Comparison of ENCODE assay signal across 16 cellular contexts in the genomic region with DNA sequence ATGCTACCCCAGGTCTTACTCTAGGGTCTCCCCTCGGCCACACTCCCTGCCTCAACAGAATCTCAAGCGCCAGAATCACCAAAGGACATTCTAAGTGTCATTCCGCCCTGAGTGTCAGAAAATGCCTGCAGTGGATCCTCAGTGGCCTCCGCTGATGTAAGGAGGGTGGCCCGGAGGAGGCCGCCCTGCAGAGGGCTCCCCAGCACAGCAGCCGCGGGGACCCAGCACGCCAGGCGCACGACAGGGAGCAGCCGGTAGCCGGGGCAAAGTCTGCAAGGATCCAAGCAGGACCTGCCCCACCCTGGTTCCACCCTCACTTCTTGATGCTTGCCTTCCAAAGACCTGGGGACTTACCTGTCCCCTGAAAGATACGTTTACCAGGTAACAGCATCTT. TPM values are rescaled to one million over a fixed set of nuclear protein-coding genes. Genes with fewer than 3 reads are reported as not detected.
DNase-seq lines count a peak whose midpoint lies in the region; ATAC-seq and TF ChIP-seq lines count a peak whose summit lies in the region.
"Had no signal": no experiment of that assay in that cellular context is flagged by ENCODE, and none has a peak within 500 bp of the region (broad histone marks: within the 10 kb centered on the region; RNA-seq: fewer than 3 reads in every experiment).

No MANE protein-coding gene starts in this region.

- no peak for TF ChIP-seq POLR2A in gastroesophageal sphincter (IDR thresholded peaks at IDR 0.05)

- H3K36me3 Mint-ChIP-seq in Calu3 (ENCODE audit: insufficient read depth, unreplicated experiment) (peaks cover 9% of the 10 kb centered on the region), neural progenitor cell (no peaks in the 10 kb centered on the region)
- H3K36me3 Mint-ChIP-seq: activated naive CD4-positive, alpha-beta T cell treated with anti-CD3 and anti-CD28 coated beads, Interleukin-2, amount 50 U/mL, for 72 hours; naive thymus-derived CD8-positive, alpha-beta T cell had no signal

- WGBS in gastroesophageal sphincter (ENCODE audit: low coverage in 1 of 2), 2 donors, result 86% methylated on average over 1 of the region's 14 CpGs; no CpG with 5 or more reads in 1 of the 2 donors

- H3K9me3 ChIP-seq in gastroesophageal sphincter, result no peaks in the 10 kb centered on the region
- no peaks in the 10 kb centered on the region for H3K9me3 ChIP-seq in neural progenitor cell (ENCODE audit: low read depth)
- no peaks in the 10 kb centered on the region for H3K9me3 ChIP-seq in upper lobe of right lung
- H3K9me3 ChIP-seq: left ventricle myocardium inferior had no signal

- no peaks in the 10 kb centered on the region for H3K27me3 ChIP-seq in gastroesophageal sphincter
- H3K27me3 ChIP-seq in neural progenitor cell, result no peaks in the 10 kb centered on the region
- no peaks in the 10 kb centered on the region for H3K27me3 ChIP-seq in upper lobe of right lung

- H3K27ac ChIP-seq in gastroesophageal sphincter (no peak overlapping the region), neural progenitor cell (no peak overlapping the region), upper lobe of right lung (no peak overlapping the region)
- H3K27ac ChIP-seq: left ventricle myocardium inferior had no signal

- no peaks in the 10 kb centered on the region for H4K20me1 ChIP-seq in neural progenitor cell (ENCODE audit: low read depth)

- no peak overlapping the region for H2AFZ ChIP-seq in neural progenitor cell (replicated peaks)

- H3K9me3 Mint-ChIP-seq in Calu3 (ENCODE audit: low read depth, unreplicated experiment) (no peaks in the 10 kb centered on the region), neural progenitor cell (no peaks in the 10 kb centered on the region)
- H3K9me3 Mint-ChIP-seq: activated naive CD4-positive, alpha-beta T cell treated with anti-CD3 and anti-CD28 coated beads, Interleukin-2, amount 50 U/mL, for 72 hours; IgD-negative memory B cell; naive thymus-derived CD8-positive, alpha-beta T cell had no signal

- no peak overlapping the region for H3K4me3 ChIP-seq in gastroesophageal sphincter
- H3K4me3 ChIP-seq in neural progenitor cell, result no peak overlapping the region
- no peak overlapping the region for H3K4me3 ChIP-seq in upper lobe of right lung
- H3K4me3 ChIP-seq: left ventricle myocardium inferior had no signal

- peak; percentile 80 for DNase-seq in Calu3
- DNase-seq in LoVo (ENCODE audit: low spot score), result peak; percentile 76
- no peak for DNase-seq in neural progenitor cell (ENCODE audit: low spot score)
- no peak for DNase-seq in upper lobe of right lung
- DNase-seq in NCI-H146 treated with DMSO at 0.1 percent for 48 hours (lab: John Stamatoyannopoulos, UW; ENCODE audit: unreplicated experiment), result no peak
- DNase-seq: activated CD4-positive, alpha-beta T cell treated with anti-CD3 and anti-CD28 coated beads for 4 hours; activated T-cell treated with anti-CD3 and anti-CD28 coated beads for 4 hours; left ventricle myocardium inferior; NCI-H1105 treated with DMSO at 0.1 percent for 48 hours; SHP77 had no signal

- H3K36me3 ChIP-seq in gastroesophageal sphincter, result no peaks in the 10 kb centered on the region
- H3K36me3 ChIP-seq in neural progenitor cell, result no peaks in the 10 kb centered on the region
- no peaks in the 10 kb centered on the region for H3K36me3 ChIP-seq in upper lobe of right lung
- H3K36me3 ChIP-seq: left ventricle myocardium inferior had no signal

- H3K4me2 ChIP-seq in neural progenitor cell, result no peak overlapping the region

- no TSS peak for BruUV-seq in Calu3 (replicated peaks; lab: Mats Ljungman, UMichigan)

- intact Hi-C loops in Calu3 (cut with micrococcal nuclease; ENCODE audit: unreplicated experiment), result loop anchor here (2.0 to 5.0 kb wide), 3 partner anchors 53 to 150 kb away; no protein-coding TSS in a partner anchor
- intact Hi-C loops in upper lobe of right lung (cut with DNase I), result no loop called here

- TF ChIP-seq CTCF in Calu3 (IDR thresholded peaks at IDR 0.05; ENCODE audit: unreplicated experiment) (peak; percentile 32), gastroesophageal sphincter (IDR thresholded peaks at IDR 0.05) (peak in 2 of 4 experiments; percentile 43 to 51), neural progenitor cell (IDR thresholded peaks at IDR 0.05) (no peak), upper lobe of right lung (IDR thresholded peaks at IDR 0.05) (no peak)

- TF ChIP-seq EP300 in gastroesophageal sphincter (IDR thresholded peaks at IDR 0.05), result no peak

- H3K4me3 Mint-ChIP-seq in Calu3 (ENCODE audit: low read depth, unreplicated experiment) (peak overlapping the region; percentile 52), neural progenitor cell (no peak overlapping the region)
- H3K4me3 Mint-ChIP-seq: naive thymus-derived CD8-positive, alpha-beta T cell had no signal

- CTCF ChIA-PET in Calu3 (lab: Charles Lee), result interaction anchor here (0.6 to 2.0 kb wide), 3 partner anchors 51 to 213 kb away, joined by 4 to 11 read pairs (median 4); no protein-coding TSS in a partner anchor

- H3K4me1 ChIP-seq in gastroesophageal sphincter, result no peaks in the 10 kb centered on the region
- no peaks in the 10 kb centered on the region for H3K4me1 ChIP-seq in neural progenitor cell
- no peaks in the 10 kb centered on the region for H3K4me1 ChIP-seq in upper lobe of right lung

- no peaks in the 10 kb centered on the region for H3K79me2 ChIP-seq in neural progenitor cell (ENCODE audit: low read depth)

- H3K27me3 Mint-ChIP-seq in Calu3 (ENCODE audit: unreplicated experiment) (no peaks in the 10 kb centered on the region), neural progenitor cell (ENCODE audit: insufficient read depth, low read depth) (peaks cover 6% of the 10 kb centered on the region)

- H3K4me1 Mint-ChIP-seq in Calu3 (ENCODE audit: low read depth, unreplicated experiment) (peaks cover 55% of the 10 kb centered on the region), neural progenitor cell (peaks cover 47% of the 10 kb centered on the region)

- ATAC-seq in gastroesophageal sphincter (peak; percentile 29), upper lobe of right lung (no peak), HG03108 (IDR thresholded peaks at IDR 0.05; ENCODE audit: unreplicated experiment) (no peak), GM21717 (IDR thresholded peaks at IDR 0.05; ENCODE audit: unreplicated experiment) (no peak)
- ATAC-seq: activated naive CD4-positive, alpha-beta T cell treated with anti-CD3 and anti-CD28 coated beads, Interleukin-2, amount 50 U/mL, for 72 hours; naive thymus-derived CD8-positive, alpha-beta T cell had no signal

- H3F3A ChIP-seq in neural progenitor cell (ENCODE audit: low read depth), result no peaks in the 10 kb centered on the region

- H3K9ac ChIP-seq in neural progenitor cell, result no peak overlapping the region

- H3K27ac Mint-ChIP-seq in Calu3 (ENCODE audit: unreplicated experiment) (peak overlapping the region; percentile 60), neural progenitor cell (peak overlapping the region; percentile 92)
- H3K27ac Mint-ChIP-seq: activated naive CD4-positive, alpha-beta T cell treated with anti-CD3 and anti-CD28 coated beads, Interleukin-2, amount 50 U/mL, for 72 hours had no signal

RNA-seq across cellular contexts. Expression of gene ID2, which starts 54.2 kb away (rescaled TPM):
- total RNA-seq in Calu3 (2022) (77.8 and 92.5 TPM in 2 replicates), gastroesophageal sphincter (100 to 1,000 TPM; 142 to 384 (median 169) TPM), neural progenitor cell (ENCODE audit: low replicate concordance) (140 and 224 TPM in 2 replicates), upper lobe of right lung (99.5 TPM)

Comparison
In these comparisons a context has a peak if more than half of its experiments do, and no peak if none do; other contexts are left out.
1. DNase-seq: peak in Calu3 (single experiment) and LoVo (single experiment); none in neural progenitor cell (single experiment), upper lobe of right lung (single experiment) and NCI-H146 treated with DMSO at 0.1 percent for 48 hours (single experiment).